Comparison of ENCODE assay signal across 9 cellular contexts in the genomic region with DNA sequence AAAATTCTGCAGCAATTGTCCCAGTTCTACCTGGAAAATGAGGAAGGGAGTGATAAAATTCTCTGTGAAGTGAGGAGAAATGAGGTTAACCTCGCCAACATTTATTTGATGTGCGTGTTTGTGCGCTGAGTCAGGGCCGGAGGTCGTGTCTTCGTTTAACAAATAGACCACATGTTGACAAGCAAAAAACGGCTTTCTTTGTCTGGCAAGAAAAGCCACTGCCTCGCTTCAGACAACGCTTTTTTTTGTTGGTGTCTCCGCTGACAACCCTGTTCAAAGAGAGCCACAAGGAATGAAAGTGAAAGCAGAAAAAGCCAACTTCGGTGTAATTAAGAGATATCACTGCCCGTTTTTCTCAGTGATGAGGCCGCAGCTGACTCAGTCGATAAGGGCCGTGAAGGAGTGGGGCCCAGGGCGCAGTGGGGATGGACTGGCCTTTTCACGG.
DNase-seq lines count a peak whose midpoint lies in the region; ATAC-seq and TF ChIP-seq lines count a peak whose summit lies in the region.
"Had no signal": no experiment of that assay in that cellular context is flagged by ENCODE, and none has a peak within 500 bp of the region (broad histone marks: within the 10 kb centered on the region; RNA-seq: fewer than 3 reads in every experiment).

No MANE protein-coding gene starts in this region.

- H3K4me3 ChIP-seq in AG04450 (ENCODE audit: low read depth, low read length), result peak overlapping the region; percentile 54
- peak overlapping the region; percentile 74 for H3K4me3 ChIP-seq in GM23248
- H3K4me3 ChIP-seq in WI38 (ENCODE audit: low read depth, low read length), result peak overlapping the region; percentile 57
- peak overlapping the region in 3 of 8 donors; percentile 14 to 44 (median 31) for H3K4me3 ChIP-seq in spleen
- H3K4me3 ChIP-seq: cardiac muscle cell had no signal

- CTCF ChIA-PET in AG04450 (lab: Charles Lee), result no interaction called here

- in situ Hi-C loops in GM23248 (cut with MboI), result no loop called here

- H3K9me2 ChIP-seq in GM23248 (ENCODE audit: insufficient read depth), result no peaks in the 10 kb centered on the region

- H3K27ac ChIP-seq in AG04450 (ENCODE audit: low read depth, low read length) (peak overlapping the region; percentile 61), GM23248 (no peak overlapping the region), spleen (no peak overlapping the region)
- H3K27ac ChIP-seq: cardiac muscle cell had no signal

- no peak for ATAC-seq in GM21576 (IDR thresholded peaks at IDR 0.05; ENCODE audit: unreplicated experiment)

- H3K9ac ChIP-seq in GM23248, result peak overlapping the region; percentile 42

- H3K9me3 ChIP-seq in AG04450 (ENCODE audit: control insufficient read depth, insufficient read depth, low read length), result no peaks in the 10 kb centered on the region
- H3K9me3 ChIP-seq in GM23248 (ENCODE audit: low read depth), result no peaks in the 10 kb centered on the region
- H3K9me3 ChIP-seq in spleen, result peaks cover 0 to 3% (median 0%) of the 10 kb centered on the region in 8 donors

- peak overlapping the region; percentile 67 for H2AFZ ChIP-seq in GM23248

- H3K79me2 ChIP-seq in GM23248 (ENCODE audit: insufficient read depth), result no peaks in the 10 kb centered on the region

- POLR2A ChIA-PET in AG04450 (lab: Yijun Ruan, JAX), result no interaction called here

- H3K36me3 ChIP-seq in GM23248 (ENCODE audit: low read depth) (no peaks in the 10 kb centered on the region), spleen (no peaks in the 10 kb centered on the region)
- H3K36me3 ChIP-seq: cardiac muscle cell had no signal

- DNase-seq in AG04450 (ENCODE audit: low read depth, low spot score), result peak; percentile 38
- DNase-seq in GM23248, result peak; percentile 79
- DNase-seq in iris pigment epithelial cell (ENCODE audit: low read depth), result peak; percentile 72
- DNase-seq in stromal cell of bone marrow (ENCODE audit: low read depth), result peak; percentile 22
- DNase-seq in spleen, result no peak
- no peak for DNase-seq in NK-92 (lab: John Stamatoyannopoulos, UW; ENCODE audit: unreplicated experiment)

- WGBS in GM23248 (ENCODE audit: low coverage in 1 of 2, low lambda C conversion rate in 2 of 2, missing lambda C conversion rate in 2 of 2), 2 experiments, result 4 to 6% methylated on average over 17 of the region's 17 CpGs
- 42 to 55% (median 47%) methylated on average over 17 of the region's 17 CpGs for WGBS in spleen, 5 donors

- TF ChIP-seq POLR2A in spleen (IDR thresholded peaks at IDR 0.05), result no peak

- peaks cover 7% of the 10 kb centered on the region; the same call in 1 of the 2 replicates for H3K4me1 ChIP-seq in GM23248 (ENCODE audit: insufficient read depth)
- peaks cover 0 to 14% (median 0%) of the 10 kb centered on the region in 6 donors for H3K4me1 ChIP-seq in spleen

- no peaks in the 10 kb centered on the region for H4K20me1 ChIP-seq in GM23248 (ENCODE audit: insufficient read depth)

- TF ChIP-seq CTCF in AG04450 (IDR thresholded peaks at IDR 0.05; ENCODE audit: low read depth, low read length) (no peak), WI38 (IDR thresholded peaks at IDR 0.05; ENCODE audit: low read depth, low read length) (no peak), spleen (IDR thresholded peaks at IDR 0.05 in 8 of 11, conservative IDR thresholded peaks at IDR 0.05 in 3 of 11) (no peak)

- H3K27me3 ChIP-seq in AG04450 (ENCODE audit: control insufficient read depth, insufficient read depth, low read length) (no peaks in the 10 kb centered on the region), GM23248 (replicated peaks; ENCODE audit: insufficient read depth) (no peaks in the 10 kb centered on the region; the same call in 1 of the 2 replicates), spleen (replicated peaks in 1 of 7) (peaks cover 0 to 4% (median 0%) of the 10 kb centered on the region in 7 donors)
- H3K27me3 ChIP-seq: cardiac muscle cell had no signal

- H3F3A ChIP-seq in GM23248 (ENCODE audit: insufficient read depth), result no peaks in the 10 kb centered on the region

- intact Hi-C loops in spleen (cut with DNase I; ENCODE audit: low total_unique reads), result no loop called here

- peak overlapping the region; percentile 97 for H3K4me2 ChIP-seq in GM23248 (ENCODE audit: unreplicated experiment)

Comparison
In these comparisons a context has a peak if more than half of its experiments do, and no peak if none do; other contexts are left out.
1. DNase-seq: peak in AG04450 (single experiment), GM23248 (single experiment), iris pigment epithelial cell (single experiment) and stromal cell of bone marrow (single experiment); none in spleen (single experiment) and NK-92 (single experiment).